ENCODE assay signal across 25 cellular contexts in the genomic region with DNA sequence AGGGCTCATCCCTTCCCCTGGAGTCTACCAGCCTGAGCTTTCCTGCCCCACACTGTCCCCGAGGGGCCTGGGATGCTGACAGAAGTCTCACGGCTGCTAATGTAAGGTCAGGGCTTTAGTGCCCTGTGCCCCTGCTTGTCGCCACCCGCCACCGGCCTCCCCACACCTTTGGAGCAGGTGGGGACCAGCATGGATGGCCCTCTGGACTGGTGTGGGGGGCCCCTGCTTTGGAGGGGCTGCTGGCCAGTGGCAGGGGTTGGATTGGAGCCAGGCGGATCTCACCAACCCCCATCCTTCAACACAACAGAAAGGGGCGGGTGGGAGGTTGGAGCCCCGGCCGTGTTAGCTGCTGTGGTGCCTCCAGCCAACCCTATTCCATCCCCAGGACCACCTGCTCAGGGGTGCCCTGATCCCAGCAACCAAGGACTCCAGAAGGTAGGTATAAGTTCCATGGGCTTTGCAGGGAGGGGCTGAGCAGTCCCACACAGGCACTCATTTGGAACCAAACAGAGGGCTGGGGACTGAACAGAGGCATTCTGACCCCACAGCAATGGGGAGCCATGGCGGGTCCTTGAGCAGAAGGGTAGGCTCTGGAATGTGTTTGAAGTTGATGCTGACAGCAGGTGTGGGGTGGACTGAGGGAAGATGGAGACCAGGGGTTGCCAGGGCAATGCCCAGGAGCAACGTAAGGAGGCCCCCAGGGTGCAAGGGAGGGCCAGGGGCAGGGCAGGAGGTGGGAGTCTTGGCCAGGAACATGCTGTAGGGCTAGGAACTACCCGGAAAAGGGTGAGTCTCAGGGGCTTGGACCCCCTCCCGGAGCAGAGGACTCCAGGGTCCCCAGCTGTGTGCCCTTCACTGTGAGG.
A peak's percentile ranks its signal among the peaks of the same experiment; 100 is the strongest.
DNase-seq lines count a peak whose midpoint lies in the region; ATAC-seq, FAIRE-seq and TF ChIP-seq lines count a peak whose summit lies in the region.
"Had no signal": no experiment of that assay in that cellular context is flagged by ENCODE, and none has a peak within 500 bp of the region (broad histone marks: within the 10 kb centered on the region; RNA-seq: fewer than 3 reads in every experiment).

No MANE protein-coding gene starts in this region.

- no peak overlapping the region for H3K27ac ChIP-seq in H1 (ENCODE audit: low read depth, low read length)
- H3K27ac ChIP-seq: A549, C4-2B, hepatocyte, right lobe of liver, SJSA1, WERI-Rb-1 had no signal

- WGBS in H1 (ENCODE audit: extremely low coverage in 1 of 2, insufficient coverage in 1 of 2, insufficient read length in 1 of 2, insufficient replicate concordance in 2 of 2, low coverage in 1 of 2, low lambda C conversion rate in 2 of 2, missing lambda C conversion rate in 1 of 2), 2 experiments = 88% methylated on average over 13 of the region's 13 CpGs; no CpG with 5 or more reads in 1 of the 2 experiments

- TF ChIP-seq RAD21 in H1 (IDR thresholded peaks at IDR 0.05 in 1 of 2, conservative IDR thresholded peaks at IDR 0.05 in 1 of 2; ENCODE audit: low read depth in 2 of 2, low read length in 2 of 2) = no peak

- no peak overlapping the region for H3K23ac ChIP-seq in H1 (ENCODE audit: insufficient read length)

- H3K36me3 Mint-ChIP-seq in activated CD4-positive, alpha-beta T cell treated with anti-CD3 and anti-CD28 coated beads, Interleukin-2, amount 10 ng/mL, durations not matched to agents 7 days and 5 days (ENCODE audit: low read depth) = no peaks in the 10 kb centered on the region
- H3K36me3 Mint-ChIP-seq in activated CD4-positive, alpha-beta T cell treated with anti-CD3 and anti-CD28 coated beads, Interleukin-2, amount 10 ng/mL, durations not matched to agents 24 days and 14 days (ENCODE audit: low read depth) = no peaks in the 10 kb centered on the region

- no peak overlapping the region for H3K4me2 ChIP-seq in H1 (ENCODE audit: insufficient read depth in 1 of 2, low read depth in 2 of 2, low read length in 2 of 2)
- H3K4me2 ChIP-seq: A549, hepatocyte had no signal

- H3K4me3 Mint-ChIP-seq in activated CD4-positive, alpha-beta T cell treated with anti-CD3 and anti-CD28 coated beads, Interleukin-2, amount 10 ng/mL, durations not matched to agents 7 days and 5 days = no peak overlapping the region
- H3K4me3 Mint-ChIP-seq in activated CD4-positive, alpha-beta T cell treated with anti-CD3 and anti-CD28 coated beads, Interleukin-2, amount 10 ng/mL, durations not matched to agents 24 days and 14 days = no peak overlapping the region
- H3K4me3 Mint-ChIP-seq: activated CD8-positive, alpha-beta T cell treated with anti-CD3 and anti-CD28 coated beads for 36 hours; dendritic cell treated with granulocyte-macrophage colony-stimulating factor and Interleukin-4, amounts not matched to agents 40 ng/mL and 50 ng/mL, for 4 days; T-helper 17 cell had no signal

- no peak overlapping the region for H3K14ac ChIP-seq in H1 (ENCODE audit: insufficient read length)

- POLR2A ChIA-PET in activated CD4-positive, alpha-beta T cell treated with anti-CD3 and anti-CD28 coated beads, Interleukin-2, amount 10 ng/mL, durations not matched to agents 7 days and 5 days (lab: Charles Lee) = no interaction called here
- POLR2A ChIA-PET in H1 (lab: Charles Lee; ENCODE audit: partially characterized antibody) = no interaction called here

- no peak overlapping the region for H3K56ac ChIP-seq in H1 (replicated peaks; ENCODE audit: insufficient read length, low read depth, low read length)

- intact Hi-C loops in activated CD4-positive, alpha-beta T cell treated with anti-CD3 and anti-CD28 coated beads, Interleukin-2, amount 10 ng/mL, durations not matched to agents 24 days and 14 days (cut with micrococcal nuclease) = no loop called here
- intact Hi-C loops in posterior vena cava (cut with DNase I) = no loop called here

- no peak overlapping the region for H2AK5ac ChIP-seq in H1 (ENCODE audit: low read depth, low read length)

- no peaks in the 10 kb centered on the region for H3K27me3 ChIP-seq in H1 (replicated peaks in 1 of 4; ENCODE audit: control insufficient read depth in 3 of 4, extremely low read depth in 1 of 4, insufficient read depth in 3 of 4, low read length in 3 of 4)
- H3K27me3 ChIP-seq: hepatocyte, right lobe of liver, SJSA1 had no signal

- H3K9me3 Mint-ChIP-seq in activated CD4-positive, alpha-beta T cell treated with anti-CD3 and anti-CD28 coated beads, Interleukin-2, amount 10 ng/mL, durations not matched to agents 7 days and 5 days = no peaks in the 10 kb centered on the region
- no peaks in the 10 kb centered on the region for H3K9me3 Mint-ChIP-seq in activated CD4-positive, alpha-beta T cell treated with anti-CD3 and anti-CD28 coated beads, Interleukin-2, amount 10 ng/mL, durations not matched to agents 24 days and 14 days
- H3K9me3 Mint-ChIP-seq: activated CD8-positive, alpha-beta T cell treated with anti-CD3 and anti-CD28 coated beads for 36 hours; dendritic cell treated with granulocyte-macrophage colony-stimulating factor and Interleukin-4, amounts not matched to agents 40 ng/mL and 50 ng/mL, for 4 days had no signal

- no peak for DNase-seq in activated CD4-positive, alpha-beta T cell treated with anti-CD3 and anti-CD28 coated beads, Interleukin-2, amount 10 ng/mL, durations not matched to agents 7 days and 5 days
- DNase-seq in activated CD4-positive, alpha-beta T cell treated with anti-CD3 and anti-CD28 coated beads, Interleukin-2, amount 10 ng/mL, durations not matched to agents 24 days and 14 days = no peak
- peak; percentile 17 for DNase-seq in D341Med (ENCODE audit: low spot score)
- DNase-seq in H1 (ENCODE audit: low read depth in 1 of 2, low spot score in 2 of 2) = no peak
- peak; percentile 73 for DNase-seq in posterior vena cava (ENCODE audit: low spot score)
- no peak for DNase-seq in RCC 7860 (ENCODE audit: low spot score)
- no peak for DNase-seq in NK-92 (lab: John Stamatoyannopoulos, UW; ENCODE audit: unreplicated experiment)
- DNase-seq: activated CD8-positive, alpha-beta T cell treated with anti-CD3 and anti-CD28 coated beads for 36 hours; mammary epithelial cell; NCI-H1694; NCI-H2227 treated with DMSO at 0.1 percent for 48 hours; NCI-H82; OCI-M1; WERI-Rb-1 had no signal

- CTCF ChIA-PET in activated CD4-positive, alpha-beta T cell treated with anti-CD3 and anti-CD28 coated beads, Interleukin-2, amount 10 ng/mL, durations not matched to agents 7 days and 5 days (lab: Charles Lee) = no interaction called here
- CTCF ChIA-PET in H1 (lab: Charles Lee; ENCODE audit: partially characterized antibody) = interaction anchor here (0.6 to 1.1 kb wide), 2 partner anchors 9 to 91 kb away, joined by 3 read pairs; no protein-coding TSS in a partner anchor

- H4K20me1 ChIP-seq in H1 (replicated peaks in 1 of 2; ENCODE audit: control insufficient read depth in 1 of 2, insufficient read depth in 2 of 2, low read length in 2 of 2) = no peaks in the 10 kb centered on the region

- no peak overlapping the region for H2BK12ac ChIP-seq in H1 (ENCODE audit: low read depth, low read length)

- no peak overlapping the region for H2BK120ac ChIP-seq in H1 (replicated peaks; ENCODE audit: low read depth, low read length)

- peaks cover 0 to 10% (median 7%) of the 10 kb centered on the region in 4 experiments; a peak in 5 of 7 replicates for H3K4me1 ChIP-seq in H1 (replicated peaks in 1 of 4; ENCODE audit: control insufficient read depth in 3 of 4, insufficient read depth in 4 of 4, low read length in 3 of 4)
- H3K4me1 ChIP-seq: A549, right lobe of liver, SJSA1 had no signal

- no peak overlapping the region for H2AFZ ChIP-seq in H1 (ENCODE audit: low read length)
- H2AFZ ChIP-seq: hepatocyte had no signal

- no peak for TF ChIP-seq EP300 in H1 (IDR thresholded peaks at IDR 0.05; ENCODE audit: borderline replicate concordance in 1 of 2, low read depth in 2 of 2, low read length in 2 of 2)

- H3K27me3 Mint-ChIP-seq in activated CD4-positive, alpha-beta T cell treated with anti-CD3 and anti-CD28 coated beads, Interleukin-2, amount 10 ng/mL, durations not matched to agents 7 days and 5 days = no peaks in the 10 kb centered on the region
- no peaks in the 10 kb centered on the region for H3K27me3 Mint-ChIP-seq in activated CD4-positive, alpha-beta T cell treated with anti-CD3 and anti-CD28 coated beads, Interleukin-2, amount 10 ng/mL, durations not matched to agents 24 days and 14 days
- H3K27me3 Mint-ChIP-seq: dendritic cell treated with granulocyte-macrophage colony-stimulating factor and Interleukin-4, amounts not matched to agents 40 ng/mL and 50 ng/mL, for 4 days had no signal

- TF ChIP-seq POLR2A in H1 (IDR thresholded peaks at IDR 0.05; ENCODE audit: control extremely low read depth in 1 of 2, low read depth in 2 of 2, low read length in 2 of 2) = no peak

- H3K4ac ChIP-seq in H1 (replicated peaks; ENCODE audit: insufficient read length, low read depth, low read length) = no peak overlapping the region

- no peak for TF ChIP-seq CTCF in H1 (IDR thresholded peaks at IDR 0.05; ENCODE audit: control extremely low read depth in 1 of 3, insufficient read depth in 1 of 3, low read depth in 1 of 3, low read length in 3 of 3)

- H3K9me3 ChIP-seq in H1 (ENCODE audit: insufficient read depth in 2 of 2, low read depth in 1 of 2, low read length in 1 of 2) = no peaks in the 10 kb centered on the region
- H3K9me3 ChIP-seq: A549, right lobe of liver, SJSA1 had no signal

- no peaks in the 10 kb centered on the region for H3K23me2 ChIP-seq in H1 (ENCODE audit: low read depth, low read length)

- no peak overlapping the region for H3K4me3 ChIP-seq in H1 (ENCODE audit: extremely low read depth in 1 of 4, insufficient read depth in 2 of 4, low read depth in 3 of 4, low read length in 4 of 4)
- H3K4me3 ChIP-seq: A549, hepatocyte, K562, right lobe of liver, SJSA1 had no signal

- no peak overlapping the region for H2BK15ac ChIP-seq in H1 (ENCODE audit: low read length)

- no peak overlapping the region for H2BK20ac ChIP-seq in H1 (ENCODE audit: low read length)

- peak overlapping the region; percentile 75 for H3K27ac Mint-ChIP-seq in activated CD4-positive, alpha-beta T cell treated with anti-CD3 and anti-CD28 coated beads, Interleukin-2, amount 10 ng/mL, durations not matched to agents 7 days and 5 days
- H3K27ac Mint-ChIP-seq in activated CD4-positive, alpha-beta T cell treated with anti-CD3 and anti-CD28 coated beads, Interleukin-2, amount 10 ng/mL, durations not matched to agents 24 days and 14 days = no peak overlapping the region
- H3K27ac Mint-ChIP-seq: activated CD8-positive, alpha-beta T cell treated with anti-CD3 and anti-CD28 coated beads for 36 hours; dendritic cell treated with granulocyte-macrophage colony-stimulating factor and Interleukin-4, amounts not matched to agents 40 ng/mL and 50 ng/mL, for 4 days; T-helper 17 cell had no signal

- FAIRE-seq in H1 (lab: Jason Lieb, UNC) (no peak), RCC 7860 (lab: Jason Lieb, UNC) (no peak)
- FAIRE-seq: A549, bronchial epithelial cell, GM19239, K562 had no signal

- H3K36me3 ChIP-seq in H1 (ENCODE audit: control insufficient read depth in 2 of 4, insufficient read depth in 4 of 4, low read length in 3 of 4) = no peaks in the 10 kb centered on the region
- H3K36me3 ChIP-seq: right lobe of liver, SJSA1, WERI-Rb-1 had no signal

- H3K4me1 Mint-ChIP-seq in activated CD4-positive, alpha-beta T cell treated with anti-CD3 and anti-CD28 coated beads, Interleukin-2, amount 10 ng/mL, durations not matched to agents 7 days and 5 days = no peaks in the 10 kb centered on the region
- H3K4me1 Mint-ChIP-seq in activated CD4-positive, alpha-beta T cell treated with anti-CD3 and anti-CD28 coated beads, Interleukin-2, amount 10 ng/mL, durations not matched to agents 24 days and 14 days = no peaks in the 10 kb centered on the region

- no peaks in the 10 kb centered on the region for H3K79me2 ChIP-seq in H1 (ENCODE audit: control insufficient read depth in 1 of 2, insufficient read depth in 2 of 2, low read length in 2 of 2)
- H3K79me2 ChIP-seq: hepatocyte had no signal

- no peak overlapping the region for H4K5ac ChIP-seq in H1 (ENCODE audit: insufficient read length, low read depth, low read length)

- no peak overlapping the region for H3K18ac ChIP-seq in H1 (ENCODE audit: extremely low read depth, low read length)

- no peaks in the 10 kb centered on the region for H3K79me1 ChIP-seq in H1 (ENCODE audit: low read depth, low read length)

- no peak overlapping the region for H2BK5ac ChIP-seq in H1 (ENCODE audit: low read depth, low read length)

- no peak overlapping the region for H3K9ac ChIP-seq in H1 (replicated peaks in 1 of 4; ENCODE audit: extremely low read depth in 1 of 4, low read depth in 3 of 4, low read length in 3 of 4)

- peak overlapping the region; percentile 85; the same call in 1 of the 2 replicates for H4K8ac ChIP-seq in H1 (ENCODE audit: extremely low read depth, insufficient read depth, low read length)

- no peak overlapping the region for H4K91ac ChIP-seq in H1 (replicated peaks; ENCODE audit: insufficient read length, low read length)

- ATAC-seq in GM21723 (IDR thresholded peaks at IDR 0.05; ENCODE audit: unreplicated experiment) = no peak
- ATAC-seq: activated CD8-positive, alpha-beta T cell treated with anti-CD3 and anti-CD28 coated beads for 36 hours; K562; right lobe of liver; T-helper 17 cell had no signal

Comparison
In these comparisons a context has a peak if more than half of its experiments do, and no peak if none do; other contexts are left out.
1. DNase-seq: peak in D341Med (single experiment) and posterior vena cava (single experiment); none in activated CD4-positive, alpha-beta T cell treated with anti-CD3 and anti-CD28 coated beads, Interleukin-2, amount 10 ng/mL, durations not matched to agents 7 days and 5 days (single experiment), activated CD4-positive, alpha-beta T cell treated with anti-CD3 and anti-CD28 coated beads, Interleukin-2, amount 10 ng/mL, durations not matched to agents 24 days and 14 days (single experiment), H1 (0 of 2), RCC 7860 (single experiment) and NK-92 (single experiment).